ENCODE assay signal across 20 cellular contexts in the genomic region with DNA sequence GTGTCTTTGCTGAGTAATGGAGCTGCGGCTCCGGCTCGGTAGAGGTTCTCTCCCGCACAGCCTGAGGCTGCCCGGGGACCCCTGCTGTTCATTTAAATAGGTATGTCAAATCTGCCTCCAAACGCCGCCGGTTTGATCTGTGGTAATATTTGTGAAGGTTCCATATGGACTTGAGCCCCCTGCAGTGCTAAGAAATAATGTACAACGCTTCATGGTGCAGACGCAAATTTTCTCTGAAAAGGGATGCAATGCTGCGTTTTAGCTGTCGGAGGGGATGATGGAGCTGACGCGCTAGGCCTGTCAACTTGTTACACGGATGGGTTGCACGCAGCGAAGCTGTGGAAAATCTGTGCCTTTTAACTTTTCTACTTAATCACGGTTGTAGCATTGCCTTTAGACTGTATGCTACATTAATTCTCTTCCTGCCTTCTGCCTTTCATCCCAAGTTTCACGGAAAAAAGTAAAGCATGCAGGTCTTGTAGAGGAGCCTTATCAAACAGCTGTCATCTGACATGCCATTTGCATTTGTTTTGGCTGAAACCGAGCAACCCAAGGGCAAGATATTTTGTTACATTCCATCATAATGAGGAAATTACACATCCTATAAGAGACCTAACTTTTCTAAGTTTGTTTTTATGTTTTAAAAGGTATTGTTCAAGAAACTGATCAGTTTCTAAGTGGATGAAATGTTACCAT. TPM values are rescaled to one million over a fixed set of nuclear protein-coding genes. Genes with fewer than 3 reads are reported as not detected.
DNase-seq lines count a peak whose midpoint lies in the region; ATAC-seq and TF ChIP-seq lines count a peak whose summit lies in the region.
"Had no signal": no experiment of that assay in that cellular context is flagged by ENCODE, and none has a peak within 500 bp of the region (broad histone marks: within the 10 kb centered on the region; RNA-seq: fewer than 3 reads in every experiment).

No MANE protein-coding gene starts in this region.

- no peaks in the 10 kb centered on the region for H3K9me3 Mint-ChIP-seq in activated CD4-positive, alpha-beta T cell treated with anti-CD3 and anti-CD28 coated beads, Interleukin-2, amount 10 ng/mL, durations not matched to agents 7 days and 5 days
- H3K9me3 Mint-ChIP-seq: activated T-cell treated with anti-CD3 and anti-CD28 coated beads, Interleukin-2, amount 50 U/mL, for 72 hours; HFFc6 had no signal

- no peak overlapping the region for H3K4me3 Mint-ChIP-seq in activated CD4-positive, alpha-beta T cell treated with anti-CD3 and anti-CD28 coated beads, Interleukin-2, amount 10 ng/mL, durations not matched to agents 7 days and 5 days
- H3K4me3 Mint-ChIP-seq: activated T-cell treated with anti-CD3 and anti-CD28 coated beads, Interleukin-2, amount 50 U/mL, for 72 hours; HFFc6 had no signal

- no peak overlapping the region for H3K27ac Mint-ChIP-seq in activated CD4-positive, alpha-beta T cell treated with anti-CD3 and anti-CD28 coated beads, Interleukin-2, amount 10 ng/mL, durations not matched to agents 7 days and 5 days
- H3K27ac Mint-ChIP-seq: activated T-cell treated with anti-CD3 and anti-CD28 coated beads, Interleukin-2, amount 50 U/mL, for 72 hours; HFFc6 had no signal

- 35 to 50% methylated on average over 16 to 17 of the region's 20 CpGs for WGBS in mesodermal cell (ENCODE audit: insufficient coverage in 2 of 2), 2 experiments

- no peaks in the 10 kb centered on the region for H3K4me1 Mint-ChIP-seq in activated CD4-positive, alpha-beta T cell treated with anti-CD3 and anti-CD28 coated beads, Interleukin-2, amount 10 ng/mL, durations not matched to agents 7 days and 5 days

- POLR2A ChIA-PET in activated CD4-positive, alpha-beta T cell treated with anti-CD3 and anti-CD28 coated beads, Interleukin-2, amount 10 ng/mL, durations not matched to agents 7 days and 5 days (lab: Charles Lee): interaction anchor here (0.5 kb wide), 1 partner anchor 36 kb away, joined by 3 read pairs; no protein-coding TSS in a partner anchor

- no peaks in the 10 kb centered on the region for H3K27me3 ChIP-seq in left lung
- H3K27me3 ChIP-seq: heart right ventricle, Peyer's patch, thyroid gland had no signal

- no peak for TF ChIP-seq CTCF in AG10803 (conservative IDR thresholded peaks at IDR 0.05; ENCODE audit: low read length)
- TF ChIP-seq CTCF in left lung (IDR thresholded peaks at IDR 0.05): no peak

- H3K4me3 ChIP-seq in AG10803 (ENCODE audit: low read length) (no peak overlapping the region), mesodermal cell (ENCODE audit: extremely low read depth, insufficient read depth, low read length, poor library complexity, severe bottlenecking) (no peak overlapping the region), left lung (no peak overlapping the region)
- H3K4me3 ChIP-seq: heart right ventricle, lung, Peyer's patch, thyroid gland had no signal

- H3K36me3 ChIP-seq in mesodermal cell (ENCODE audit: control insufficient read depth, insufficient read depth, low read length) (no peaks in the 10 kb centered on the region), left lung (peaks cover 0 to 11% of the 10 kb centered on the region in 2 donors)
- H3K36me3 ChIP-seq: thyroid gland had no signal

- ATAC-seq in HG03342 (IDR thresholded peaks at IDR 0.05; ENCODE audit: unreplicated experiment): no peak
- ATAC-seq in GM18909 (IDR thresholded peaks at IDR 0.05; ENCODE audit: poor library complexity, unreplicated experiment): no peak
- no peak for ATAC-seq in left lung
- ATAC-seq: activated T-cell treated with anti-CD3 and anti-CD28 coated beads, Interleukin-2, amount 50 U/mL, for 72 hours; heart right ventricle had no signal

- H3K4me1 ChIP-seq in mesodermal cell (ENCODE audit: control insufficient read depth, insufficient read depth, low read length, poor library complexity, severe bottlenecking) (peaks cover 4% of the 10 kb centered on the region), left lung (no peaks in the 10 kb centered on the region)
- H3K4me1 ChIP-seq: Caco-2, Peyer's patch had no signal

- H3K27ac ChIP-seq in mesodermal cell (ENCODE audit: low read depth, low read length, severe bottlenecking) (peak overlapping the region; percentile 50), left lung (no peak overlapping the region)
- H3K27ac ChIP-seq: heart right ventricle, Peyer's patch, thyroid gland had no signal

- H3K9me3 ChIP-seq in mesodermal cell (ENCODE audit: control insufficient read depth, low read length): no peaks in the 10 kb centered on the region
- no peaks in the 10 kb centered on the region for H3K9me3 ChIP-seq in left lung
- H3K9me3 ChIP-seq: Caco-2, heart right ventricle, Peyer's patch, thyroid gland had no signal

- intact Hi-C loops in left lung (cut with DNase I): no loop called here

- H3K27me3 Mint-ChIP-seq in activated CD4-positive, alpha-beta T cell treated with anti-CD3 and anti-CD28 coated beads, Interleukin-2, amount 10 ng/mL, durations not matched to agents 7 days and 5 days: no peaks in the 10 kb centered on the region

- peaks cover 2% of the 10 kb centered on the region for H3K36me3 Mint-ChIP-seq in activated CD4-positive, alpha-beta T cell treated with anti-CD3 and anti-CD28 coated beads, Interleukin-2, amount 10 ng/mL, durations not matched to agents 7 days and 5 days (ENCODE audit: low read depth)

- DNase-seq in AG10803 (ENCODE audit: low read depth) (peak; percentile 10), NCI-H2171 treated with DMSO at 0.1 percent for 48 hours (lab: John Stamatoyannopoulos, UW) (peak; percentile 52), dedifferentiated amniotic fluid mesenchymal stem cell (ENCODE audit: extremely low spot score) (peak; percentile 28), left lung (no peak)
- DNase-seq in activated CD4-positive, alpha-beta T cell treated with anti-CD3 and anti-CD28 coated beads, Interleukin-2, amount 10 ng/mL, durations not matched to agents 7 days and 5 days: no peak
- DNase-seq: ACHN; activated CD4-positive, alpha-beta T cell treated with anti-CD3 and anti-CD28 coated beads for 48 hours; activated T-cell treated with anti-CD3 and anti-CD28 coated beads, Interleukin-2, amount 50 U/mL, for 72 hours; aorta; Caco-2; heart right ventricle; HFFc6; MV-4-11; occipital lobe; Peyer's patch; thyroid gland had no signal

- CTCF ChIA-PET in activated CD4-positive, alpha-beta T cell treated with anti-CD3 and anti-CD28 coated beads, Interleukin-2, amount 10 ng/mL, durations not matched to agents 7 days and 5 days (lab: Charles Lee): no interaction called here

RNA-seq across cellular contexts. Expression of a gene that starts 43.3 kb away (rescaled TPM):
- polyA plus RNA-seq in mesodermal cell (2013, experiment 1 of 2): 30.7 TPM
- polyA plus RNA-seq in mesodermal cell (2013, experiment 2 of 2): 34.7 TPM
- total RNA-seq in activated CD4-positive, alpha-beta T cell treated with anti-CD3 and anti-CD28 coated beads, Interleukin-2, amount 10 ng/mL, durations not matched to agents 7 days and 5 days: 10 to 100 TPM; 23.6 to 23.7 TPM
- 10 to 100 TPM; 14.3 to 16.9 TPM for total RNA-seq in left lung

Comparison
In these comparisons a context has a peak if more than half of its experiments do, and no peak if none do; other contexts are left out.
1. DNase-seq: peak in AG10803 (single experiment), NCI-H2171 treated with DMSO at 0.1 percent for 48 hours (single experiment) and dedifferentiated amniotic fluid mesenchymal stem cell (single experiment); none in activated CD4-positive, alpha-beta T cell treated with anti-CD3 and anti-CD28 coated beads, Interleukin-2, amount 10 ng/mL, durations not matched to agents 7 days and 5 days (single experiment) and left lung (0 of 2).